In genomic region chr6:160991411-160992322, GRCh38 we compare ENCODE assay signal across 1 cellular context.
TF ChIP-seq lines count a peak whose summit lies in the region.

A gene with protein sequence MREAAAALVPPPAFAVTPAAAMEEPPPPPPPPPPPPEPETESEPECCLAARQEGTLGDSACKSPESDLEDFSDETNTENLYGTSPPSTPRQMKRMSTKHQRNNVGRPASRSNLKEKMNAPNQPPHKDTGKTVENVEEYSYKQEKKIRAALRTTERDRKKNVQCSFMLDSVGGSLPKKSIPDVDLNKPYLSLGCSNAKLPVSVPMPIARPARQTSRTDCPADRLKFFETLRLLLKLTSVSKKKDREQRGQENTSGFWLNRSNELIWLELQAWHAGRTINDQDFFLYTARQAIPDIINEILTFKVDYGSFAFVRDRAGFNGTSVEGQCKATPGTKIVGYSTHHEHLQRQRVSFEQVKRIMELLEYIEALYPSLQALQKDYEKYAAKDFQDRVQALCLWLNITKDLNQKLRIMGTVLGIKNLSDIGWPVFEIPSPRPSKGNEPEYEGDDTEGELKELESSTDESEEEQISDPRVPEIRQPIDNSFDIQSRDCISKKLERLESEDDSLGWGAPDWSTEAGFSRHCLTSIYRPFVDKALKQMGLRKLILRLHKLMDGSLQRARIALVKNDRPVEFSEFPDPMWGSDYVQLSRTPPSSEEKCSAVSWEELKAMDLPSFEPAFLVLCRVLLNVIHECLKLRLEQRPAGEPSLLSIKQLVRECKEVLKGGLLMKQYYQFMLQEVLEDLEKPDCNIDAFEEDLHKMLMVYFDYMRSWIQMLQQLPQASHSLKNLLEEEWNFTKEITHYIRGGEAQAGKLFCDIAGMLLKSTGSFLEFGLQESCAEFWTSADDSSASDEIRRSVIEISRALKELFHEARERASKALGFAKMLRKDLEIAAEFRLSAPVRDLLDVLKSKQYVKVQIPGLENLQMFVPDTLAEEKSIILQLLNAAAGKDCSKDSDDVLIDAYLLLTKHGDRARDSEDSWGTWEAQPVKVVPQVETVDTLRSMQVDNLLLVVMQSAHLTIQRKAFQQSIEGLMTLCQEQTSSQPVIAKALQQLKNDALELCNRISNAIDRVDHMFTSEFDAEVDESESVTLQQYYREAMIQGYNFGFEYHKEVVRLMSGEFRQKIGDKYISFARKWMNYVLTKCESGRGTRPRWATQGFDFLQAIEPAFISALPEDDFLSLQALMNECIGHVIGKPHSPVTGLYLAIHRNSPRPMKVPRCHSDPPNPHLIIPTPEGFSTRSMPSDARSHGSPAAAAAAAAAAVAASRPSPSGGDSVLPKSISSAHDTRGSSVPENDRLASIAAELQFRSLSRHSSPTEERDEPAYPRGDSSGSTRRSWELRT (N-terminal part only) (plus strand): TSS chr6:160991769. CDS start chr6:160991932, 163 bp downstream.

TF ChIP-seq in HepG2, 621 proteins besides CTCF, POLR2A, EP300 and RAD21 (continued from another document and continues in another):
- TF ChIP-seq PBX2 (CRISPR knock-in tag; IDR thresholded peaks at IDR 0.05), result no peak
- TF ChIP-seq ZNF775 (CRISPR knock-in tag; IDR thresholded peaks at IDR 0.05; ENCODE audit: borderline replicate concordance), result peak; percentile 58; the same call in 1 of the 2 replicates
- TF ChIP-seq ZNF224 (CRISPR knock-in tag; IDR thresholded peaks at IDR 0.05), result 0 out of 2 replicates have a peak, but pooled peaks have one; percentile 60
- peak; percentile 27; the same call in 1 of the 2 replicates for TF ChIP-seq ZNF782 (CRISPR knock-in tag; IDR thresholded peaks at IDR 0.05; ENCODE audit: borderline replicate concordance)
- TF ChIP-seq ZNF407 (CRISPR knock-in tag; IDR thresholded peaks at IDR 0.05; ENCODE audit: not compliant biosample characterization), result peak; percentile 90
- TF ChIP-seq ZNF121 (CRISPR knock-in tag; IDR thresholded peaks at IDR 0.05), result no peak
- 0 out of 2 replicates have a peak, but pooled peaks have one; percentile 30 for TF ChIP-seq ZNF367 (CRISPR knock-in tag; IDR thresholded peaks at IDR 0.05; ENCODE audit: borderline replicate concordance)
- TF ChIP-seq NFKB2 (CRISPR knock-in tag; IDR thresholded peaks at IDR 0.05; ENCODE audit: borderline replicate concordance), result peak; percentile 43; the same call in 1 of the 2 replicates
- TF ChIP-seq TEAD3 (CRISPR knock-in tag; optimal IDR thresholded peaks at IDR 0.05; ENCODE audit: borderline replicate concordance), result peak; percentile 82
- TF ChIP-seq MAFK (conservative IDR thresholded peaks at IDR 0.05 in 1 of 2, IDR thresholded peaks at IDR 0.05 in 1 of 2; ENCODE audit: low read length in 2 of 2), result no peak
- TF ChIP-seq, protein P1, sequence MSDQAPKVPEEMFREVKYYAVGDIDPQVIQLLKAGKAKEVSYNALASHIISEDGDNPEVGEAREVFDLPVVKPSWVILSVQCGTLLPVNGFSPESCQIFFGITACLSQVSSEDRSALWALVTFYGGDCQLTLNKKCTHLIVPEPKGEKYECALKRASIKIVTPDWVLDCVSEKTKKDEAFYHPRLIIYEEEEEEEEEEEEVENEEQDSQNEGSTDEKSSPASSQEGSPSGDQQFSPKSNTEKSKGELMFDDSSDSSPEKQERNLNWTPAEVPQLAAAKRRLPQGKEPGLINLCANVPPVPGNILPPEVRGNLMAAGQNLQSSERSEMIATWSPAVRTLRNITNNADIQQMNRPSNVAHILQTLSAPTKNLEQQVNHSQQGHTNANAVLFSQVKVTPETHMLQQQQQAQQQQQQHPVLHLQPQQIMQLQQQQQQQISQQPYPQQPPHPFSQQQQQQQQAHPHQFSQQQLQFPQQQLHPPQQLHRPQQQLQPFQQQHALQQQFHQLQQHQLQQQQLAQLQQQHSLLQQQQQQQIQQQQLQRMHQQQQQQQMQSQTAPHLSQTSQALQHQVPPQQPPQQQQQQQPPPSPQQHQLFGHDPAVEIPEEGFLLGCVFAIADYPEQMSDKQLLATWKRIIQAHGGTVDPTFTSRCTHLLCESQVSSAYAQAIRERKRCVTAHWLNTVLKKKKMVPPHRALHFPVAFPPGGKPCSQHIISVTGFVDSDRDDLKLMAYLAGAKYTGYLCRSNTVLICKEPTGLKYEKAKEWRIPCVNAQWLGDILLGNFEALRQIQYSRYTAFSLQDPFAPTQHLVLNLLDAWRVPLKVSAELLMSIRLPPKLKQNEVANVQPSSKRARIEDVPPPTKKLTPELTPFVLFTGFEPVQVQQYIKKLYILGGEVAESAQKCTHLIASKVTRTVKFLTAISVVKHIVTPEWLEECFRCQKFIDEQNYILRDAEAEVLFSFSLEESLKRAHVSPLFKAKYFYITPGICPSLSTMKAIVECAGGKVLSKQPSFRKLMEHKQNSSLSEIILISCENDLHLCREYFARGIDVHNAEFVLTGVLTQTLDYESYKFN (CRISPR knock-in tag; conservative IDR thresholded peaks at IDR 0.05), result peak; percentile 16; the same call in 1 of the 2 replicates
- peak; percentile 85 for TF ChIP-seq KAT7 (CRISPR knock-in tag; IDR thresholded peaks at IDR 0.05; ENCODE audit: borderline replicate concordance)
- TF ChIP-seq ZNF703 (CRISPR knock-in tag; IDR thresholded peaks at IDR 0.05; ENCODE audit: borderline replicate concordance), result peak; percentile 81; the same call in 1 of the 2 replicates
- TF ChIP-seq PHF8 (CRISPR knock-in tag; IDR thresholded peaks at IDR 0.05), result peak; percentile 88
- no peak for TF ChIP-seq ZBTB49 (CRISPR knock-in tag; IDR thresholded peaks at IDR 0.05; ENCODE audit: borderline replicate concordance)
- no peak for TF ChIP-seq REXO4 (CRISPR knock-in tag; IDR thresholded peaks at IDR 0.05; ENCODE audit: borderline replicate concordance)
- no peak for TF ChIP-seq SNAI1 (CRISPR knock-in tag; IDR thresholded peaks at IDR 0.05; ENCODE audit: borderline replicate concordance)
- TF ChIP-seq, protein P2, sequence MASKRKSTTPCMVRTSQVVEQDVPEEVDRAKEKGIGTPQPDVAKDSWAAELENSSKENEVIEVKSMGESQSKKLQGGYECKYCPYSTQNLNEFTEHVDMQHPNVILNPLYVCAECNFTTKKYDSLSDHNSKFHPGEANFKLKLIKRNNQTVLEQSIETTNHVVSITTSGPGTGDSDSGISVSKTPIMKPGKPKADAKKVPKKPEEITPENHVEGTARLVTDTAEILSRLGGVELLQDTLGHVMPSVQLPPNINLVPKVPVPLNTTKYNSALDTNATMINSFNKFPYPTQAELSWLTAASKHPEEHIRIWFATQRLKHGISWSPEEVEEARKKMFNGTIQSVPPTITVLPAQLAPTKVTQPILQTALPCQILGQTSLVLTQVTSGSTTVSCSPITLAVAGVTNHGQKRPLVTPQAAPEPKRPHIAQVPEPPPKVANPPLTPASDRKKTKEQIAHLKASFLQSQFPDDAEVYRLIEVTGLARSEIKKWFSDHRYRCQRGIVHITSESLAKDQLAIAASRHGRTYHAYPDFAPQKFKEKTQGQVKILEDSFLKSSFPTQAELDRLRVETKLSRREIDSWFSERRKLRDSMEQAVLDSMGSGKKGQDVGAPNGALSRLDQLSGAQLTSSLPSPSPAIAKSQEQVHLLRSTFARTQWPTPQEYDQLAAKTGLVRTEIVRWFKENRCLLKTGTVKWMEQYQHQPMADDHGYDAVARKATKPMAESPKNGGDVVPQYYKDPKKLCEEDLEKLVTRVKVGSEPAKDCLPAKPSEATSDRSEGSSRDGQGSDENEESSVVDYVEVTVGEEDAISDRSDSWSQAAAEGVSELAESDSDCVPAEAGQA (IDR thresholded peaks at IDR 0.05; ENCODE audit: low read depth), result peak; percentile 83
- TF ChIP-seq, protein P2 (CRISPR knock-in tag; IDR thresholded peaks at IDR 0.05; ENCODE audit: borderline replicate concordance), result peak; percentile 87
- TF ChIP-seq ZNF761 (CRISPR knock-in tag; conservative IDR thresholded peaks at IDR 0.05), result peak; percentile 98
- TF ChIP-seq ZNF563 (CRISPR knock-in tag; IDR thresholded peaks at IDR 0.05), result peak; percentile 91
- peak; percentile 93; the same call in 1 of the 2 replicates for TF ChIP-seq MAF1 (CRISPR knock-in tag; IDR thresholded peaks at IDR 0.05; ENCODE audit: borderline replicate concordance)
